In the genomic region with DNA sequence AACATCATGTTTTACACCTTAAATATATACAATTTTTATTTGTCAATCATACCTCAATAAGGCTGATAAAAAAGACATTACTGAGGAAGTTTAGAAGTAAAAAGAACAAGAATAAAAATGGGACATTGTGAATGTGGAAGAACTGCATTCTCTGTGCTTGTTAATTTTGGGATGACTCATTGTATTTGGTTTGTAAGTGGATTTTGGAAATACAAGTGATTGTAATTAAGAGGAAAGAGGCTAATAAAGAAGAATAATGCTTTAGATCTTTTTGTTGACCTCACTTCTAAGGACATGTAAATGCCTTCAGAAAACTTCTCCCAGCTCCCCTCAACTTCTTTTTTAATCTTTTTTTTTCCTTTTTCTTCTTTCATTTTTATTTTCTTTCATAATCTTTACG, we compare ENCODE assay signal across 20 cellular contexts.
"Had no signal": no experiment of that assay in that cellular context is flagged by ENCODE, and none has a peak within 500 bp of the region (broad histone marks: within the 10 kb centered on the region; RNA-seq: fewer than 3 reads in every experiment).

No MANE protein-coding gene starts in this region.

- H3K4me1 ChIP-seq: body of pancreas, right lobe of liver, stomach, tibial nerve had no signal

- H3K36me3 Mint-ChIP-seq: activated naive CD4-positive, alpha-beta T cell treated with anti-CD3 and anti-CD28 coated beads, Interleukin-2, amount 50 U/mL, for 24 hours; stimulated activated memory B cell treated with anti-CD40 and anti-IgM and Interleukin-4, amounts not matched to agents 10 μg/mL and 1 μg/mL and 100 μg/mL, for 72 hours had no signal

- DNase-seq: activated CD4-positive, alpha-beta T cell treated with anti-CD3 and anti-CD28 coated beads for 1 hour; activated CD4-positive, alpha-beta T cell treated with anti-CD3 and anti-CD28 coated beads, Interleukin-2, amount 50 U/mL, for 1 hour; activated CD8-positive, alpha-beta T cell treated with anti-CD3 and anti-CD28 coated beads, Interleukin-2, amount 10 ng/mL, durations not matched to agents 7 days and 5 days; activated gamma-delta T cell treated with Interleukin-2 at 50 U/mL for 16 hours; activated T-cell treated with anti-CD3 and anti-CD28 coated beads, Interleukin-2, amount 50 U/mL, for 1 hour; anterior cingulate cortex; body of pancreas; caudate nucleus; dermis blood vessel endothelial cell; effector CD8-positive, alpha-beta T cell; left ventricle myocardium superior; right lobe of liver; stimulated activated CD4-positive, alpha-beta T cell treated with anti-CD3 and anti-CD28 coated beads, Interleukin-2, amount 100 ng/mL, for 24 hours; stomach had no signal

- H3K27me3 Mint-ChIP-seq: activated naive CD4-positive, alpha-beta T cell treated with anti-CD3 and anti-CD28 coated beads, Interleukin-2, amount 50 U/mL, for 24 hours; stimulated activated memory B cell treated with anti-CD40 and anti-IgM and Interleukin-4, amounts not matched to agents 10 μg/mL and 1 μg/mL and 100 μg/mL, for 72 hours had no signal

- H3K36me3 ChIP-seq: right lobe of liver, stomach, suprapubic skin, tibial nerve had no signal

- H3K4me1 Mint-ChIP-seq: activated naive CD4-positive, alpha-beta T cell treated with anti-CD3 and anti-CD28 coated beads, Interleukin-2, amount 50 U/mL, for 24 hours; stimulated activated memory B cell treated with anti-CD40 and anti-IgM and Interleukin-4, amounts not matched to agents 10 μg/mL and 1 μg/mL and 100 μg/mL, for 72 hours had no signal

- H3K9me3 Mint-ChIP-seq: activated naive CD4-positive, alpha-beta T cell treated with anti-CD3 and anti-CD28 coated beads, Interleukin-2, amount 50 U/mL, for 24 hours; nephron had no signal

- H3K4me3 Mint-ChIP-seq: activated CD8-positive, alpha-beta T cell treated with anti-CD3 and anti-CD28 coated beads, Interleukin-2, amount 10 ng/mL, durations not matched to agents 7 days and 5 days; activated naive CD4-positive, alpha-beta T cell treated with anti-CD3 and anti-CD28 coated beads, Interleukin-2, amount 50 U/mL, for 24 hours; nephron; stimulated activated memory B cell treated with anti-CD40 and anti-IgM and Interleukin-4, amounts not matched to agents 10 μg/mL and 1 μg/mL and 100 μg/mL, for 72 hours had no signal

- H3K27me3 ChIP-seq: body of pancreas, right lobe of liver, stomach, suprapubic skin, tibial nerve had no signal

- H3K27ac Mint-ChIP-seq: activated CD8-positive, alpha-beta T cell treated with anti-CD3 and anti-CD28 coated beads, Interleukin-2, amount 10 ng/mL, durations not matched to agents 7 days and 5 days; activated naive CD4-positive, alpha-beta T cell treated with anti-CD3 and anti-CD28 coated beads, Interleukin-2, amount 50 U/mL, for 24 hours; nephron; stimulated activated memory B cell treated with anti-CD40 and anti-IgM and Interleukin-4, amounts not matched to agents 10 μg/mL and 1 μg/mL and 100 μg/mL, for 72 hours had no signal

- H3K27ac ChIP-seq: body of pancreas, right lobe of liver, skin epidermis, stomach, suprapubic skin, tibial nerve had no signal

- H3K9me3 ChIP-seq: body of pancreas, right lobe of liver, stomach, suprapubic skin, tibial nerve had no signal

- H3K4me3 ChIP-seq: body of pancreas, right lobe of liver, skin epidermis, stomach, suprapubic skin, tibial nerve had no signal
